Comparison of ENCODE assay signal across 11 cellular contexts in the genomic region with DNA sequence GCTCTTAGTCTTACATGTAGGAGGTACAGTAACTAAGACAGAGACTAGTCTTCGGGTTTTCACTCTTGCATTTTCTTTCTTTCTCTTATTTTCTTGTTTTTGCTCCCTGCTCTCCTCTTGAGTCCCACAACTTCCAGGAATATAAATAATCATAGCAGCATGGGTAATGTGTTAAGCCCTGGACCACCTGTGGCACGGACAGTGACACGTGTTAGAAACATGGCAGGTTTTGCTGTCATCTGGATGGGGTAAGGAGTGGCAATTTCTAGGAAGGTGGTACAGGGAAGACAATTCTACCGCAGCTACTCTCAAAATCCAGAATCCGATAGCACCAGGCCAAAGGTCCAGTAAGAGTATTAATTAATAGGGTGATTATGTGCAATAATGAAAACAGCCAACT.
"Had no signal": no experiment of that assay in that cellular context is flagged by ENCODE, and none has a peak within 500 bp of the region (broad histone marks: within the 10 kb centered on the region; RNA-seq: fewer than 3 reads in every experiment).

No MANE protein-coding gene starts in this region.

- ATAC-seq: GM23338, HCT116 had no signal

- H3K4me2 ChIP-seq: GM23338 had no signal

- H3K36me3 ChIP-seq: HAP-1 had no signal

- H3K4me3 ChIP-seq: GM23248, GM23338, HAP-1 had no signal

- H3K9me3 ChIP-seq: HAP-1 had no signal

- FAIRE-seq: H1, H54 had no signal

- H3K27ac Mint-ChIP-seq: GM23338, HFFc6 had no signal

- H3K9ac ChIP-seq: GM23248 had no signal

- H3K4me1 Mint-ChIP-seq: GM23338, H9 had no signal

- DNase-seq: GM23248, GOT3, H7, H9, HCEC 1CT, HFFc6 had no signal

- H3K9me3 Mint-ChIP-seq: GM23338, H9 had no signal

- H3K27ac ChIP-seq: GM23248 had no signal

- H3K4me1 ChIP-seq: HAP-1 had no signal

- H3K4me3 Mint-ChIP-seq: GM23338, H9, HFFc6 had no signal

- H2AFZ ChIP-seq: GM23248, GM23338 had no signal
